ENCODE assay signal across 8 cellular contexts in the genomic region with DNA sequence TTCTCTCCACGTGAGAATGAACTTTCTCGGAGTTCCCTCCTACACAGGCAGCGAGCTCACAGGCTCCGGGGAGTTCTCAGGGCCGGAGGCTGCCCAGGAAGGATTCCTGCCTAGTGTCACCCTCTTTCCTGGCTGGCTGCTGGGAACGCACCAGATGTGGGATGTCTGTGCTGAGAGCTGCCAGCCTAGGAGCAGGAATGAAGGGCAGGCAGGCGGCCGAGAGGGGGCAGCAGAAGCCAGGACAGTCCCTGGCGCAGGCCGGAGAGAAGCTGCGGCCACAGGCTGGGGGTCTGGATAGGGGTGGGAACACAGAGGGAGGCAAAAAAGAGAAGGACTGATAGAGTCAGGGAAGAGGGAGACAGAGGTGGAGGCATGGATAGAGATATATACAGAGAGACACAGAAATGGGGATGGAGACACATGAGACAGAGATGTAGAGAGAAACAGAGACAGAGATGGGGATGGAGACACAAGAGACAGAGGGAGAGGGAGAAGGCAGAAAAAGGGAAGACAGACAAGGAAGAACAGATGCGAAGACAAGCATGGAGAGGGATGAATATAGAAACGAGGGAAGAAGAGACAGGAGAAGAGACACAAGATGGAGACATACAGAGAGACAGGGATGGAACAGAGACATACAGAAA. TPM values are rescaled to one million over a fixed set of nuclear protein-coding genes. Genes with fewer than 3 reads are reported as not detected.
DNase-seq lines count a peak whose midpoint lies in the region; TF ChIP-seq lines count a peak whose summit lies in the region.

No MANE protein-coding gene starts in this region.

- H3K27ac Mint-ChIP-seq in chondrocyte (ENCODE audit: unreplicated experiment) = no peak overlapping the region

- peak; percentile 95 for TF ChIP-seq CTCF in chondrocyte (IDR thresholded peaks at IDR 0.05)

- no peaks in the 10 kb centered on the region for H3K36me3 Mint-ChIP-seq in chondrocyte (ENCODE audit: low read depth)

- in situ Hi-C loops in KBM-7 (cut with MboI; ENCODE audit: low pct_unique_long_range_greater_than_20kb, low sequenced_read_pairs) = no loop called here

- H3K9me3 Mint-ChIP-seq in chondrocyte (ENCODE audit: low read depth) = no peaks in the 10 kb centered on the region

- H3K4me1 Mint-ChIP-seq in chondrocyte (ENCODE audit: low read depth) = peaks cover 2% of the 10 kb centered on the region

- H3K27me3 Mint-ChIP-seq in chondrocyte (ENCODE audit: low read depth) = peaks cover 34% of the 10 kb centered on the region

- DNase-seq in Daoy (ENCODE audit: low read depth) (peak; percentile 75), KBM-7 (peak; percentile 54), SW480 (ENCODE audit: low spot score) (peak; percentile 43), chondrocyte (ENCODE audit: low spot score) (peak; percentile 92), kidney tubule cell (ENCODE audit: low spot score) (peak; percentile 60), cortex of kidney (lab: John Stamatoyannopoulos, UW) (no peak), activated gamma-delta T cell treated with Interleukin-2 at 50 U/mL for 16 hours (no peak)
- peak; percentile 63 for DNase-seq in stimulated activated CD8-positive, alpha-beta memory T cell treated with anti-CD3 and anti-CD28 coated beads, Interleukin-4, amount 100 ng/mL, for 48 hours

- H3K4me3 Mint-ChIP-seq in chondrocyte (ENCODE audit: unreplicated experiment) = no peak overlapping the region

RNA-seq across cellular contexts. Expression of a gene that starts 25.3 kb away (rescaled TPM):
- 0.24 and 1.9 TPM in 2 replicates for total RNA-seq in Daoy (2014; rRNA removed; shearing (Covaris generic))
- 0.97 to 1.6 TPM (median 1.3 TPM) in 3 replicates for total RNA-seq in chondrocyte

RNA-seq across cellular contexts. Expression of a gene that starts 41.4 kb away (rescaled TPM):
- total RNA-seq in Daoy (2014; rRNA removed; shearing (Covaris generic)) = 1.6 TPM in 1 of 2 replicates, not detected in the other
- total RNA-seq in chondrocyte = 0.12 TPM in 1 of 3 replicates, not detected in the others

Comparison
In these comparisons a context has a peak if more than half of its experiments do, and no peak if none do; other contexts are left out.
1. DNase-seq: peak in Daoy (single experiment), KBM-7 (single experiment), SW480 (single experiment), chondrocyte (single experiment), kidney tubule cell (single experiment) and stimulated activated CD8-positive, alpha-beta memory T cell treated with anti-CD3 and anti-CD28 coated beads, Interleukin-4, amount 100 ng/mL, for 48 hours (single experiment); none in cortex of kidney (single experiment) and activated gamma-delta T cell treated with Interleukin-2 at 50 U/mL for 16 hours (single experiment).